In the genomic region with DNA sequence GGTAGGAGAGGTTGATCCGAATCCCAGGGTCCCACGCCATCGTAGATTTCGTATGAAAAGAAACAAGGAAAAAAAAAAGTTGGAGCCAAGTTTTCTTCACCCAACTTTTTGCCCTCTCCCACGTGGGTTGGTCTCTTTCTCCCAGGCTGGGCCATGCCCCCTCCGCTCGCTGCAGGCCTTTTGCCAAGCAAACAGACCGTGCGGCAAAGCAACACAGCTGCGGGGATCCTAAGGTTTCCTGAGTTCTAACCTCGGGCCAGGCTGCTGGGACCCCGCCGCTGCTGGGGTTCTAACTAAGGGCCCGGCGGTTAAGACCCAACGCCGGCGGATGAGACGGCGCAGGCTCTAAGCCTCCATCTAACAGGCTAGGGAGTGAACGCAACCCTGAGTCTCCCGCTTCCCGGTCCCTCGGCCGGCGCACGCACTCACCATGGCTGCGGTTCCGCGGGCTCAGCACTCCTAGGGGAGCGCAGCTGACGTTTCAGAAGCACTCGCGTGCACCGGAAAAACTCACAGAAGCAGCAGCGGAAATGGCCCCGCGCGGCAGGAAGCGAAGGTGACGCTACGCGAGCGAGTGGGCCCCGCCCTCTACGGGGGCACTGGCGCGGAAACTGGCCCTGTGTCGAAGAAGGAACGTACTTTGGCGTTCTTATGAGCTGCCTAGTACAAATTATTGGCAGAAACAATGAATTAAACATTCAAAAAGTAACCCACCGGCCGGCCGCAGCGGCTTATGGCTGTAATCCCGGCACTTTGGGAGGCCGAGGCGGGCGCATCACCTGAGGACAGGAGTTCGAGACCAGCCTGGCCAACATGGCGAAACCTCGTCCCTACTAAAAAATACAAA, we compare ENCODE assay signal across 8 cellular contexts. TPM values are rescaled to one million over a fixed set of nuclear protein-coding genes. Genes with fewer than 3 reads are reported as not detected.
DNase-seq lines count a peak whose midpoint lies in the region; ATAC-seq and TF ChIP-seq lines count a peak whose summit lies in the region.

A gene (minus strand): TSS at position 503 of the 847 bp plus-strand sequence. CDS start 71 bp downstream, at position 432.

- DNase-seq in GM19240 (ENCODE audit: insufficient read length, low spot score) = peak; percentile 80
- DNase-seq in NCI-H69 (lab: John Stamatoyannopoulos, UW) = peak; percentile 97
- peak; percentile 98 for DNase-seq in activated CD4-positive, alpha-beta T cell treated with anti-CD3 and anti-CD28 coated beads, Interleukin-2, amount 10 ng/mL, durations not matched to agents 24 days and 14 days
- DNase-seq in coronary artery (ENCODE audit: low spot score) = peak; percentile 95
- peak; percentile 93 to 95 for DNase-seq in left colon
- peak; percentile 83 to 86 for DNase-seq in stimulated activated CD4-positive, alpha-beta T cell treated with anti-CD3 and anti-CD28 coated beads, Interleukin-1b, Interleukin-23, amount 100 ng/mL, for 4 hours (ENCODE audit: low read depth in 2 of 2)

- peak within 1 kb of the TSS; percentile 97 for H3K27ac Mint-ChIP-seq in activated CD4-positive, alpha-beta T cell treated with anti-CD3 and anti-CD28 coated beads, Interleukin-2, amount 10 ng/mL, durations not matched to agents 24 days and 14 days

- no peaks in the 10 kb centered on the region for H3K27me3 Mint-ChIP-seq in activated CD4-positive, alpha-beta T cell treated with anti-CD3 and anti-CD28 coated beads, Interleukin-2, amount 10 ng/mL, durations not matched to agents 24 days and 14 days

- intact Hi-C loops in activated CD4-positive, alpha-beta T cell treated with anti-CD3 and anti-CD28 coated beads, Interleukin-2, amount 10 ng/mL, durations not matched to agents 24 days and 14 days (cut with micrococcal nuclease) = loop anchor here (1.0 to 2.0 kb wide), 3 partner anchors 9 to 258 kb away; a partner anchor contains a TSS
- intact Hi-C loops in left colon (cut with DNase I, micrococcal nuclease) = no loop called here

- peak; percentile 82 for ATAC-seq in HG03460 (IDR thresholded peaks at IDR 0.05; ENCODE audit: unreplicated experiment)
- ATAC-seq in left colon = peak; percentile 96

- H3K4me2 ChIP-seq in BLaER1 treated with 17β-estradiol and CSF1 and Interleukin-3, amounts not matched to agents 10 nM and 100 nM = peak within 1 kb of the TSS; percentile 80 to 99 (median 95)

- H4K20me1 ChIP-seq in BLaER1 treated with 17β-estradiol and CSF1 and Interleukin-3, amounts not matched to agents 10 nM and 100 nM = peaks cover 5 to 38% (median 31%) of the 10 kb centered on the region in 11 experiments; a peak in 18 of 22 replicates

- H3K9me3 ChIP-seq in BLaER1 treated with 17β-estradiol and CSF1 and Interleukin-3, amounts not matched to agents 10 nM and 100 nM (replicated peaks in 1 of 11) = peaks cover 0 to 6% (median 0%) of the 10 kb centered on the region in 11 experiments; a peak in 2 of 22 replicates

- peak within 1 kb of the TSS; percentile 94 for H3K4me3 Mint-ChIP-seq in activated CD4-positive, alpha-beta T cell treated with anti-CD3 and anti-CD28 coated beads, Interleukin-2, amount 10 ng/mL, durations not matched to agents 24 days and 14 days

- peaks cover 1 to 19% (median 11%) of the 10 kb centered on the region in 11 experiments; a peak in 15 of 22 replicates for H3K36me3 ChIP-seq in BLaER1 treated with 17β-estradiol and CSF1 and Interleukin-3, amounts not matched to agents 10 nM and 100 nM

- peaks cover 11% of the 10 kb centered on the region for H3K36me3 Mint-ChIP-seq in activated CD4-positive, alpha-beta T cell treated with anti-CD3 and anti-CD28 coated beads, Interleukin-2, amount 10 ng/mL, durations not matched to agents 24 days and 14 days (ENCODE audit: low read depth)

- peaks cover 26 to 39% (median 34%) of the 10 kb centered on the region in 10 experiments for H3K4me1 ChIP-seq in BLaER1 treated with 17β-estradiol and CSF1 and Interleukin-3, amounts not matched to agents 10 nM and 100 nM

- H3K4me3 ChIP-seq in BLaER1 treated with 17β-estradiol and CSF1 and Interleukin-3, amounts not matched to agents 10 nM and 100 nM = peak within 1 kb of the TSS; percentile 69 to 95 (median 80)
- peak within 1 kb of the TSS; percentile 86 for H3K4me3 ChIP-seq in coronary artery

- no peak for TF ChIP-seq CTCF in coronary artery (IDR thresholded peaks at IDR 0.05)

- peak within 1 kb of the TSS; percentile 87 to 98 (median 94) for H3K27ac ChIP-seq in BLaER1 treated with 17β-estradiol and CSF1 and Interleukin-3, amounts not matched to agents 10 nM and 100 nM
- H3K27ac ChIP-seq in coronary artery = peak within 1 kb of the TSS; percentile 95 to 97

- no peaks in the 10 kb centered on the region for H3K9me3 Mint-ChIP-seq in activated CD4-positive, alpha-beta T cell treated with anti-CD3 and anti-CD28 coated beads, Interleukin-2, amount 10 ng/mL, durations not matched to agents 24 days and 14 days

- peaks cover 19% of the 10 kb centered on the region for H3K4me1 Mint-ChIP-seq in activated CD4-positive, alpha-beta T cell treated with anti-CD3 and anti-CD28 coated beads, Interleukin-2, amount 10 ng/mL, durations not matched to agents 24 days and 14 days

- H3K9ac ChIP-seq in BLaER1 treated with 17β-estradiol and CSF1 and Interleukin-3, amounts not matched to agents 10 nM and 100 nM = peak within 1 kb of the TSS; percentile 88 to 97 (median 92)

- H3K27me3 ChIP-seq in BLaER1 treated with 17β-estradiol and CSF1 and Interleukin-3, amounts not matched to agents 10 nM and 100 nM = no peaks in the 10 kb centered on the region

RNA-seq across cellular contexts. Expression of the gene that starts here (rescaled TPM):
- total RNA-seq in activated CD4-positive, alpha-beta T cell treated with anti-CD3 and anti-CD28 coated beads, Interleukin-2, amount 10 ng/mL, durations not matched to agents 24 days and 14 days = 343 and 345 TPM in 2 replicates
- total RNA-seq in left colon = 10 to 100 TPM; 87.8 to 91.4 TPM

Comparison
In these comparisons a context has a peak if more than half of its experiments do, and no peak if none do; other contexts are left out.
1. Peak in every context shown above with its lines: DNase-seq, ATAC-seq, H3K4me3 ChIP-seq and H3K27ac ChIP-seq.